ENCODE assay signal across 19 cellular contexts in the genomic region with DNA sequence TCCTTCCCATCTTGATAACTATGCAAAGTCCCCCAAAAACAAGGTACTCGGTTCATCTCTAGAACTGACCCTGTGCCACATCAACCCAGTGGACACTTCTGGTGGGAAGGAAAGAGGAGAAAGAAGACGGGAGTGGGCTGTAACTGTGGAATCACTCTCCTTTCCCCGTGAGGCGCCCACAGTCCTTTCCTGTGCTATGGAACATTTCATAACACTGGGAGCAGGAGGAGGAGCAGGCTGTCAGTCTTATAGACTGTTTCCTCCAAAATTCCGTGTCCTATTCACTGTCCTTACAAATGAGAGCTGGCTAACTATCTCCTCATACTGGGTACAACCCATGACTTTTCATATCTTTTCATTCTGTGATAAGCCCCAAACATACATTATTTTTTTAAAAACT. TPM values are rescaled to one million over a fixed set of nuclear protein-coding genes. Genes with fewer than 3 reads are reported as not detected.
DNase-seq lines count a peak whose midpoint lies in the region; ATAC-seq and TF ChIP-seq lines count a peak whose summit lies in the region.
"Had no signal": no experiment of that assay in that cellular context is flagged by ENCODE, and none has a peak within 500 bp of the region (broad histone marks: within the 10 kb centered on the region; RNA-seq: fewer than 3 reads in every experiment).

No MANE protein-coding gene starts in this region.

- no peak overlapping the region for H3K4me3 Mint-ChIP-seq in endothelial cell (ENCODE audit: unreplicated experiment)
- H3K4me3 Mint-ChIP-seq: activated naive CD4-positive, alpha-beta T cell treated with anti-CD3 and anti-CD28 coated beads for 36 hours; CD8-positive, alpha-beta T cell; GM23338; stimulated activated naive B cell treated with anti-CD40 and anti-IgM and Interleukin-4, amounts not matched to agents 10 μg/mL and 1 μg/mL and 100 μg/mL, for 72 hours had no signal

- intact Hi-C loops in Right ventricle myocardium superior (cut with DNase I) (no loop called here), vagina (cut with DNase I) (no loop called here)

- H3K9me3 ChIP-seq in right atrium auricular region (no peaks in the 10 kb centered on the region), mucosa of rectum (ENCODE audit: control insufficient read depth in 2 of 2, low read length in 2 of 2) (no peaks in the 10 kb centered on the region), vagina (no peaks in the 10 kb centered on the region)
- H3K9me3 ChIP-seq: pancreas had no signal

- H3K4me1 Mint-ChIP-seq in endothelial cell (ENCODE audit: unreplicated experiment): peaks cover 36% of the 10 kb centered on the region

- H3K4me3 ChIP-seq in right atrium auricular region (no peak overlapping the region), mucosa of rectum (ENCODE audit: low read length in 2 of 2) (no peak overlapping the region), vagina (no peak overlapping the region)
- H3K4me3 ChIP-seq: GM12878, GM23338, pancreas had no signal

- peak; percentile 51 for ATAC-seq in Right ventricle myocardium superior (ENCODE audit: poor library complexity)
- no peak for ATAC-seq in GM19397 (IDR thresholded peaks at IDR 0.05; ENCODE audit: unreplicated experiment)
- ATAC-seq: CD8-positive, alpha-beta T cell; GM12878; GM23338; stimulated activated naive B cell treated with anti-CD40 and anti-IgM and Interleukin-4, amounts not matched to agents 10 μg/mL and 1 μg/mL and 100 μg/mL, for 72 hours had no signal

- H3K27ac ChIP-seq in right atrium auricular region (no peak overlapping the region), mucosa of rectum (ENCODE audit: low read depth in 2 of 2, low read length in 2 of 2) (peak overlapping the region; percentile 59 to 65), vagina (peak overlapping the region; percentile 45)
- H3K27ac ChIP-seq: pancreas had no signal

- H3K36me3 Mint-ChIP-seq in endothelial cell (ENCODE audit: low read depth, unreplicated experiment): no peaks in the 10 kb centered on the region
- H3K36me3 Mint-ChIP-seq: CD8-positive, alpha-beta T cell; stimulated activated naive B cell treated with anti-CD40 and anti-IgM and Interleukin-4, amounts not matched to agents 10 μg/mL and 1 μg/mL and 100 μg/mL, for 72 hours had no signal

- TF ChIP-seq CTCF in right atrium auricular region (IDR thresholded peaks at IDR 0.05) (no peak), endothelial cell (IDR thresholded peaks at IDR 0.05; ENCODE audit: unreplicated experiment) (no peak), vagina (IDR thresholded peaks at IDR 0.05) (no peak)

- DNase-seq in Right ventricle myocardium superior (no peak), right atrium auricular region (ENCODE audit: low spot score) (no peak), endothelial cell (ENCODE audit: low spot score) (no peak), vagina (ENCODE audit: extremely low spot score in 2 of 2) (no peak), DMS 273 treated with DMSO at 0.1 percent for 48 hours (lab: John Stamatoyannopoulos, UW) (no peak), D341Med (ENCODE audit: low spot score) (no peak)
- DNase-seq: activated naive CD4-positive, alpha-beta T cell treated with anti-CD3 and anti-CD28 coated beads for 36 hours; CD8-positive, alpha-beta T cell; left cardiac atrium; NCI-H146; NCI-H345; pancreas; stimulated activated naive B cell treated with anti-CD40 and anti-IgM and Interleukin-4, amounts not matched to agents 10 μg/mL and 1 μg/mL and 100 μg/mL, for 72 hours had no signal

- H3K9me3 Mint-ChIP-seq in endothelial cell (ENCODE audit: unreplicated experiment): no peaks in the 10 kb centered on the region
- H3K9me3 Mint-ChIP-seq: activated naive CD4-positive, alpha-beta T cell treated with anti-CD3 and anti-CD28 coated beads for 36 hours; CD8-positive, alpha-beta T cell; GM23338; stimulated activated naive B cell treated with anti-CD40 and anti-IgM and Interleukin-4, amounts not matched to agents 10 μg/mL and 1 μg/mL and 100 μg/mL, for 72 hours had no signal

- peak overlapping the region in 1 of 2 donors; percentile 15 for H3K9ac ChIP-seq in mucosa of rectum (ENCODE audit: low read depth in 1 of 2, low read length in 2 of 2)

- peak overlapping the region; percentile 62 for H3K27ac Mint-ChIP-seq in endothelial cell (ENCODE audit: unreplicated experiment)
- H3K27ac Mint-ChIP-seq: activated naive CD4-positive, alpha-beta T cell treated with anti-CD3 and anti-CD28 coated beads for 36 hours; CD8-positive, alpha-beta T cell; GM23338; stimulated activated naive B cell treated with anti-CD40 and anti-IgM and Interleukin-4, amounts not matched to agents 10 μg/mL and 1 μg/mL and 100 μg/mL, for 72 hours had no signal

- TF ChIP-seq POLR2A in vagina (IDR thresholded peaks at IDR 0.05): no peak

- peaks cover 2% of the 10 kb centered on the region for H3K27me3 Mint-ChIP-seq in endothelial cell (ENCODE audit: unreplicated experiment)

- H3K4me1 ChIP-seq in right atrium auricular region: peaks cover 0 to 27% of the 10 kb centered on the region in 2 donors
- H3K4me1 ChIP-seq in mucosa of rectum (ENCODE audit: control insufficient read depth in 2 of 2, insufficient read depth in 2 of 2, low read length in 2 of 2): peaks cover 14 to 22% of the 10 kb centered on the region in 2 donors
- H3K4me1 ChIP-seq in vagina: peaks cover 21% of the 10 kb centered on the region

- H3K36me3 ChIP-seq in right atrium auricular region: no peaks in the 10 kb centered on the region
- peaks cover 2 to 7% of the 10 kb centered on the region in 2 donors for H3K36me3 ChIP-seq in mucosa of rectum (ENCODE audit: control insufficient read depth in 2 of 2, insufficient read depth in 2 of 2, low read length in 2 of 2)
- H3K36me3 ChIP-seq in vagina: no peaks in the 10 kb centered on the region
- H3K36me3 ChIP-seq: pancreas had no signal

- no peaks in the 10 kb centered on the region for H3K27me3 ChIP-seq in right atrium auricular region
- H3K27me3 ChIP-seq in mucosa of rectum (ENCODE audit: control insufficient read depth in 2 of 2, insufficient read depth in 2 of 2, low read length in 2 of 2): no peaks in the 10 kb centered on the region
- H3K27me3 ChIP-seq in vagina: no peaks in the 10 kb centered on the region
- H3K27me3 ChIP-seq: pancreas had no signal

RNA-seq across cellular contexts. Expression of gene PLEKHA6, which starts 40.7 kb away (rescaled TPM):
- total RNA-seq in Right ventricle myocardium superior (20.0 TPM), right atrium auricular region (10 to 100 TPM; 18.1 to 25.7 TPM), endothelial cell (ENCODE audit: unreplicated experiment) (3.7 TPM), vagina (15.0 TPM)
- total RNA-seq: G401, SK-MEL-5 had no signal

Comparison
In these comparisons a context has a peak if more than half of its experiments do, and no peak if none do; other contexts are left out.
1. H3K27ac ChIP-seq: peak in mucosa of rectum (2 of 2) and vagina (single experiment); none in right atrium auricular region (0 of 2).